Comparison of ENCODE assay signal across 16 cellular contexts in the genomic region with DNA sequence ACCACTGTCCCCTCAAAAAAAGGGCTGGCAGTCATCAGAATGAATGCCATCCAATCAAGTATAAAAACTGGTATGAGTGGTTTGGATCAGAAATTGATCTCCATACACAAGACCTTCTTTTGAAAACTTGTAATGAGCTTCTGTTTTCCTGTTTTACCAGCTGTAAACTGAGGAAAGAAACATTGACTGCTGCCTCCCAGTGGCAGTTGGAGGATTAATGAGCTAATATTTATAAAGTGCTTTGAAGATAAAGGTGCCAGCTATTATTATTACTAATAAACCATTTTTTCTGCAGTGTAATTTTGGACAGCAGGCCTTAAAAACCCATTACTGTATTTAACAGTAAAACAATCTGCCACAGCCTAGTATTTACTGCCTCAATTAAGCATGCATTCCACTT.
A peak's percentile ranks its signal among the peaks of the same experiment; 100 is the strongest.
DNase-seq lines count a peak whose midpoint lies in the region; TF ChIP-seq lines count a peak whose summit lies in the region.
"Had no signal": no experiment of that assay in that cellular context is flagged by ENCODE, and none has a peak within 500 bp of the region (broad histone marks: within the 10 kb centered on the region; RNA-seq: fewer than 3 reads in every experiment).

No MANE protein-coding gene starts in this region.

- peak; percentile 31; the same call in 2 of the 3 replicates for TF ChIP-seq CTCF in GM12872 (IDR thresholded peaks at IDR 0.05; ENCODE audit: insufficient read depth, low read depth, low read length)
- TF ChIP-seq CTCF in Loucy (conservative IDR thresholded peaks at IDR 0.05; ENCODE audit: low read length), result peak; percentile 23; the same call in 1 of the 2 replicates
- peak; percentile 31 for TF ChIP-seq CTCF in SU-DHL-6 (IDR thresholded peaks at IDR 0.05; ENCODE audit: insufficient read depth, low read length, poor library complexity, severe bottlenecking)
- TF ChIP-seq CTCF in retinal pigment epithelial cell (conservative IDR thresholded peaks at IDR 0.05; ENCODE audit: low read depth, low read length), result peak; percentile 9

- peaks cover 17% of the 10 kb centered on the region; the same call in 1 of the 2 replicates for H3K9me3 ChIP-seq in Loucy (ENCODE audit: insufficient read depth, low read depth, low read length)
- H3K9me3 ChIP-seq in SU-DHL-6 (ENCODE audit: insufficient read depth, low read length), result no peaks in the 10 kb centered on the region
- H3K9me3 ChIP-seq: HAP-1, Peyer's patch had no signal

- DNase-seq in retinal pigment epithelial cell (ENCODE audit: low read depth) (no peak), GF-D8 (lab: John Stamatoyannopoulos, UW) (no peak), NCI-H2196 (lab: John Stamatoyannopoulos, UW; ENCODE audit: unreplicated experiment) (no peak)
- no peak for DNase-seq in activated CD8-positive, alpha-beta memory T cell treated with anti-CD3 and anti-CD28 coated beads, Interleukin-2, amount 50 U/mL, for 4 hours
- DNase-seq: DMS 273 treated with DMSO at 0.1 percent for 48 hours, Kasumi-1, NCI-H1417 treated with DMSO at 0.1 percent for 48 hours, NCI-H2029, NCI-H526, Peyer's patch, SHP77 treated with DMSO at 0.1 percent for 48 hours, T-helper 2 cell had no signal

- H2AFZ ChIP-seq in Loucy (ENCODE audit: low read length) (no peak overlapping the region), SU-DHL-6 (ENCODE audit: low read depth, low read length, severe bottlenecking) (peak overlapping the region; percentile 6)

- H3F3A ChIP-seq in Loucy (ENCODE audit: low read depth) (no peaks in the 10 kb centered on the region), SU-DHL-6 (ENCODE audit: insufficient read depth) (no peaks in the 10 kb centered on the region)

- H3K36me3 ChIP-seq in Loucy (ENCODE audit: insufficient read depth, low read length) (no peaks in the 10 kb centered on the region), SU-DHL-6 (ENCODE audit: low read length) (no peaks in the 10 kb centered on the region)
- H3K36me3 ChIP-seq: HAP-1, Peyer's patch had no signal

- H3K9me2 ChIP-seq in Loucy (replicated peaks; ENCODE audit: low read depth, low read length), result no peaks in the 10 kb centered on the region
- no peaks in the 10 kb centered on the region for H3K9me2 ChIP-seq in SU-DHL-6 (replicated peaks; ENCODE audit: insufficient read depth, low read length)

- no peaks in the 10 kb centered on the region for H3K4me1 ChIP-seq in Loucy (ENCODE audit: insufficient read depth, low read length, poor library complexity, severe bottlenecking)
- H3K4me1 ChIP-seq: HAP-1, Peyer's patch had no signal

- no peaks in the 10 kb centered on the region for H4K20me1 ChIP-seq in Loucy (ENCODE audit: insufficient read depth, low read length, poor library complexity, severe bottlenecking)
- H4K20me1 ChIP-seq in SU-DHL-6 (ENCODE audit: low read depth, low read length), result no peaks in the 10 kb centered on the region

- H3K4me3 ChIP-seq in Loucy (ENCODE audit: low read length, poor library complexity, severe bottlenecking), result no peak overlapping the region
- no peak overlapping the region for H3K4me3 ChIP-seq in SU-DHL-6 (ENCODE audit: insufficient read depth, low read length, poor library complexity, severe bottlenecking)
- H3K4me3 ChIP-seq in retinal pigment epithelial cell (ENCODE audit: low read length), result no peak overlapping the region
- H3K4me3 ChIP-seq: HAP-1, Peyer's patch had no signal

- no peak overlapping the region for H3K27ac ChIP-seq in SU-DHL-6 (ENCODE audit: low read depth, low read length)
- H3K27ac ChIP-seq: Peyer's patch had no signal

- H3K79me2 ChIP-seq in Loucy (ENCODE audit: insufficient read depth, low read length) (no peaks in the 10 kb centered on the region), SU-DHL-6 (ENCODE audit: insufficient read depth, low read length) (no peaks in the 10 kb centered on the region)

- H3K4me2 ChIP-seq in Loucy (ENCODE audit: low read depth, low read length, poor library complexity, severe bottlenecking) (no peak overlapping the region), SU-DHL-6 (ENCODE audit: low read depth, low read length, poor library complexity, severe bottlenecking) (no peak overlapping the region)

- no peak overlapping the region for H3K9ac ChIP-seq in Loucy (ENCODE audit: low read depth, low read length, poor library complexity, severe bottlenecking)
- H3K9ac ChIP-seq in SU-DHL-6 (ENCODE audit: low read length), result no peak overlapping the region

- H3K27me3 ChIP-seq in Loucy (ENCODE audit: insufficient read depth, low read length, poor library complexity, severe bottlenecking), result no peaks in the 10 kb centered on the region
- no peaks in the 10 kb centered on the region for H3K27me3 ChIP-seq in SU-DHL-6 (ENCODE audit: low read length)
- H3K27me3 ChIP-seq: Peyer's patch had no signal
